In the genomic region with DNA sequence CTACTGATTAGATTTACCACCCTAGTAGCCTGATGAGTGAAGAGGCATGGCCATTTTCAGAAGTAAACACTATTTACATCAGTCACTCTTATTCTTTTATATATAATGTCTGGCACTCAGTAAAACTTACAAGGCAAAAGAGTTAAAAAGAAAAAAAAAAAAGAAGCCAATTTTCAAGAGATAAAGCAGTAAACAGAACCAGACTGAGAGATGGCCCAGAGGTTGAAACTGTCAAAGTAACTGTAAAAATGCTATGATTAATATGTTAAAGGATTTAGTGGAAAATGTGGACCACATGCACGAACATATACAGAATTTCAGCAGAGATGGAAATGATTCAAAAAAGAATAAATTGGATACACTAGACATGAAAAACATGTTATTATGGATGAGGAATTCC, we compare ENCODE assay signal across 36 cellular contexts. TPM values are rescaled to one million over a fixed set of nuclear protein-coding genes. Genes with fewer than 3 reads are reported as not detected.
"Had no signal": no experiment of that assay in that cellular context is flagged by ENCODE, and none has a peak within 500 bp of the region (broad histone marks: within the 10 kb centered on the region; RNA-seq: fewer than 3 reads in every experiment).

No MANE protein-coding gene starts in this region.

- H3K9me3 Mint-ChIP-seq: central memory CD8-positive, alpha-beta T cell had no signal

- FAIRE-seq: bronchial epithelial cell, colon, TTC549 had no signal

- H3K4me3 ChIP-seq: adrenal gland, ascending aorta, cardiac muscle cell had no signal

- H3K27me3 ChIP-seq: adrenal gland, ascending aorta had no signal

- H3K27me3 Mint-ChIP-seq: activated B cell treated with CpG ODN at 0.5 μM for 24 hours; activated CD4-positive, alpha-beta memory T cell treated with anti-CD3 and anti-CD28 coated beads for 36 hours; activated CD8-positive, alpha-beta T cell treated with anti-CD3 and anti-CD28 coated beads for 36 hours; activated naive CD8-positive, alpha-beta T cell treated with anti-CD3 and anti-CD28 coated beads for 36 hours; activated T-cell treated with anti-CD3 and anti-CD28 coated beads, Interleukin-2, amount 50 U/mL, for 24 hours; central memory CD8-positive, alpha-beta T cell had no signal

- ATAC-seq: activated CD8-positive, alpha-beta T cell treated with anti-CD3 and anti-CD28 coated beads for 36 hours; activated naive CD4-positive, alpha-beta T cell treated with anti-CD3 and anti-CD28 coated beads, Interleukin-2, amount 50 U/mL, for 72 hours had no signal

- H3K4me3 Mint-ChIP-seq: activated B cell treated with CpG ODN at 0.5 μM for 24 hours; activated CD4-positive, alpha-beta memory T cell treated with anti-CD3 and anti-CD28 coated beads for 36 hours; activated CD4-positive, alpha-beta T cell treated with anti-CD3 and anti-CD28 coated beads, Interleukin-2, amount 10 ng/mL, durations not matched to agents 24 days and 14 days; activated CD8-positive, alpha-beta T cell treated with anti-CD3 and anti-CD28 coated beads for 36 hours; activated naive CD4-positive, alpha-beta T cell treated with anti-CD3 and anti-CD28 coated beads for 36 hours; activated naive CD8-positive, alpha-beta T cell treated with anti-CD3 and anti-CD28 coated beads for 36 hours; activated T-cell treated with anti-CD3 and anti-CD28 coated beads, Interleukin-2, amount 50 U/mL, for 24 hours; activated T-helper 1 cell treated with anti-CD3 and anti-CD28 coated beads, Interleukin-12 subunit alpha, Interleukin-12 subunit beta, Interleukin-2, Interleukin-4 antibody, amounts not matched to agents 30 ng/mL and 10 ng/mL and 1 ng/mL, durations not matched to agents 14 hours and 24 hours and 36 hours; brain; central memory CD8-positive, alpha-beta T cell; T-helper 1 cell treated with Interleukin-12 subunit alpha and Interleukin-12 subunit beta and Interleukin-4 antibody, amounts not matched to agents 30 μg/mL and 1 μg/mL, for 36 hours; T-helper 2 cell treated with Interferon-gamma antibody and Interleukin-4, amounts not matched to agents 5 μg/mL and 100 μg/mL, for 36 hours had no signal

- H3K27ac ChIP-seq: adrenal gland, ascending aorta, cardiac muscle cell, VCaP had no signal

- H3K9me3 ChIP-seq: adrenal gland had no signal

- H3K36me3 ChIP-seq: adrenal gland, ascending aorta, cardiac muscle cell had no signal

- H3K4me1 ChIP-seq: adrenal gland, ascending aorta had no signal

- H3K36me3 Mint-ChIP-seq: brain had no signal

- H3K27ac Mint-ChIP-seq: activated B cell treated with CpG ODN at 0.5 μM for 24 hours; activated CD4-positive, alpha-beta memory T cell treated with anti-CD3 and anti-CD28 coated beads for 36 hours; activated CD4-positive, alpha-beta T cell treated with anti-CD3 and anti-CD28 coated beads, Interleukin-2, amount 10 ng/mL, durations not matched to agents 24 days and 14 days; activated CD8-positive, alpha-beta T cell treated with anti-CD3 and anti-CD28 coated beads for 36 hours; activated naive CD4-positive, alpha-beta T cell treated with anti-CD3 and anti-CD28 coated beads for 36 hours; activated naive CD4-positive, alpha-beta T cell treated with anti-CD3 and anti-CD28 coated beads, Interleukin-2, amount 50 U/mL, for 72 hours; activated naive CD8-positive, alpha-beta T cell treated with anti-CD3 and anti-CD28 coated beads for 36 hours; activated T-cell treated with anti-CD3 and anti-CD28 coated beads, Interleukin-2, amount 50 U/mL, for 24 hours; activated T-helper 1 cell treated with anti-CD3 and anti-CD28 coated beads, Interleukin-12 subunit alpha, Interleukin-12 subunit beta, Interleukin-2, Interleukin-4 antibody, amounts not matched to agents 30 ng/mL and 10 ng/mL and 1 ng/mL, durations not matched to agents 14 hours and 24 hours and 36 hours; activated T-helper 2 cell treated with anti-CD3 and anti-CD28 coated beads, Interferon-gamma antibody, Interleukin-2, Interleukin-4, amounts not matched to agents 10 μg/mL and 5 μg/mL and 100 μg/mL, durations not matched to agents 14 hours and 24 hours and 36 hours; brain; T-helper 1 cell treated with Interleukin-12 subunit alpha and Interleukin-12 subunit beta and Interleukin-4 antibody, amounts not matched to agents 30 μg/mL and 1 μg/mL, for 36 hours; T-helper 2 cell treated with Interferon-gamma antibody and Interleukin-4, amounts not matched to agents 5 μg/mL and 100 μg/mL, for 36 hours had no signal

- DNase-seq: activated B cell treated with CpG ODN at 0.5 μM for 24 hours; activated CD4-positive, alpha-beta memory T cell treated with anti-CD3 and anti-CD28 coated beads for 36 hours; activated CD4-positive, alpha-beta T cell treated with anti-CD3 and anti-CD28 coated beads for 4 hours; activated CD4-positive, alpha-beta T cell treated with anti-CD3 and anti-CD28 coated beads, Interleukin-2, amount 10 ng/mL, durations not matched to agents 24 days and 14 days; activated CD4-positive, alpha-beta T cell treated with anti-CD3 and anti-CD28 coated beads, Interleukin-2, amount 50 U/mL, for 1 hour; activated CD4-positive, alpha-beta T cell treated with anti-CD3 and anti-CD28 coated beads, Interleukin-2, amount 50 U/mL, for 4 hours; activated CD4-positive, CD25-positive, alpha-beta regulatory T cell treated with anti-CD3 and anti-CD28 coated beads, Interleukin-2, amount 50 U/mL, for 72 hours; activated CD8-positive, alpha-beta memory T cell treated with anti-CD3 and anti-CD28 coated beads, Interleukin-2, amount 50 U/mL, for 4 hours; activated CD8-positive, alpha-beta T cell treated with anti-CD3 and anti-CD28 coated beads for 36 hours; activated effector memory CD4-positive, alpha-beta T cell treated with Interleukin-2 at 50 U/mL for 16 hours; activated gamma-delta T cell; activated naive CD4-positive, alpha-beta T cell treated with anti-CD3 and anti-CD28 coated beads for 36 hours; activated naive CD4-positive, alpha-beta T cell treated with anti-CD3 and anti-CD28 coated beads, Interleukin-2, amount 50 U/mL, for 16 hours; activated naive CD8-positive, alpha-beta T cell treated with anti-CD3 and anti-CD28 coated beads for 36 hours; activated T-cell treated with anti-CD3 and anti-CD28 coated beads, Interleukin-2, amount 50 U/mL, for 24 hours; activated T-cell treated with anti-CD3 and anti-CD28 coated beads, Interleukin-2, amount 50 U/mL, for 48 hours; adrenal gland; amniotic stem cell; caudate nucleus; cerebellar nuclear complex; T-helper 1 cell; T-helper 2 cell; T-helper 9 cell had no signal

- H3K4me1 Mint-ChIP-seq: central memory CD8-positive, alpha-beta T cell had no signal

RNA-seq across cellular contexts. Expression of gene RFESD, which starts 33.1 kb away (rescaled TPM):
- total RNA-seq: ascending aorta had no signal
